18 cellular contexts compared by ENCODE assay signal in the genomic region with DNA sequence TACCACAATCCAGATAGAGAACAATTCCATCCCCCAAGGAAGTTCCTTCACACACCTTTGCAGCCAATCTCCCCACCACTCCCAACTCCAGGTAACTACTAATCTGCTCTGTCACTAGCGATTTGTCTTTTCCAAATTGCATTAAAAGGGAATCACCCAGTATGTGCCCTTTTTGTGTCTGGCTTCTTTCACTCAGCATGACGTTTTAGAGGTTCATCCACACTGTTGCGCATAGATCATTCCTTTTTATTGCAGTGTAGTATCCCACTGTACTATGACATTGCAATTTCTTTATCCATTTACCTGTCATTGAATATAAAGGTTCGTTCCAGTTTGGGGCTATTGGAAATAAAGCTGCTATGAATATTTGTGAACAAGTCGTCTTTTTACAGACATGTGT. TPM values are rescaled to one million over a fixed set of nuclear protein-coding genes. Genes with fewer than 3 reads are reported as not detected.
DNase-seq lines count a peak whose midpoint lies in the region; ATAC-seq and TF ChIP-seq lines count a peak whose summit lies in the region.
"Had no signal": no experiment of that assay in that cellular context is flagged by ENCODE, and none has a peak within 500 bp of the region (broad histone marks: within the 10 kb centered on the region; RNA-seq: fewer than 3 reads in every experiment).

No MANE protein-coding gene starts in this region.

- H3K4me1 ChIP-seq in left ventricle myocardium inferior (peaks cover 56% of the 10 kb centered on the region), rectal smooth muscle tissue (ENCODE audit: control insufficient read depth, insufficient read depth, low read length) (peaks cover 39% of the 10 kb centered on the region), transverse colon (peaks cover 4 to 37% (median 14%) of the 10 kb centered on the region in 4 donors), mucosa of descending colon (ENCODE audit: low read depth) (no peaks in the 10 kb centered on the region), trophoblast cell (ENCODE audit: control insufficient read depth in 1 of 2, insufficient read depth in 2 of 2, low read length in 2 of 2) (no peaks in the 10 kb centered on the region)

- TF ChIP-seq EP300 in transverse colon (IDR thresholded peaks at IDR 0.05; ENCODE audit: low read depth) = no peak

- WGBS in transverse colon (ENCODE audit: low coverage in 1 of 2), 2 donors = 61 to 72% methylated on average over 5 of the region's 5 CpGs
- no CpG with 5 or more reads among the region's 5 CpGs for WGBS in trophoblast cell (ENCODE audit: extremely low coverage, insufficient coverage, insufficient read length)

- intact Hi-C loops in left ventricle myocardium inferior (cut with micrococcal nuclease) (no loop called here), left ventricle myocardium superior (cut with micrococcal nuclease) (no loop called here), transverse colon (cut with DNase I; ENCODE audit: low total_unique reads) (loop anchor here (10.0 kb wide), 1 partner anchor 46 kb away; no protein-coding TSS in a partner anchor), mucosa of descending colon (cut with DNase I, micrococcal nuclease) (no loop called here)

- H3K36me3 ChIP-seq in left ventricle myocardium inferior = no peaks in the 10 kb centered on the region
- no peaks in the 10 kb centered on the region for H3K36me3 ChIP-seq in rectal smooth muscle tissue (ENCODE audit: control insufficient read depth, insufficient read depth, low read length)
- H3K36me3 ChIP-seq in transverse colon = no peaks in the 10 kb centered on the region
- H3K36me3 ChIP-seq in mucosa of descending colon (ENCODE audit: low read depth) = no peaks in the 10 kb centered on the region
- no peaks in the 10 kb centered on the region for H3K36me3 ChIP-seq in trophoblast cell (ENCODE audit: control insufficient read depth in 1 of 2, insufficient read depth in 2 of 2, low read length in 2 of 2)

- H3K9ac ChIP-seq in rectal smooth muscle tissue (ENCODE audit: low read length) (no peak overlapping the region), trophoblast cell (ENCODE audit: low read length) (no peak overlapping the region)
- H3K9ac ChIP-seq: BLaER1 had no signal

- in situ Hi-C loops in transverse colon (cut with MboI; ENCODE audit: low pct_ligation_motif_present in 1 of 4, low pct_unique_long_range_greater_than_20kb in 1 of 4, low sequenced_read_pairs in 3 of 4) = no loop called here

- DNase-seq in left ventricle myocardium inferior (no peak), left ventricle myocardium superior (no peak), transverse colon (no peak), mucosa of descending colon (no peak), trophoblast cell (no peak)
- DNase-seq: CD4-positive, alpha-beta memory T cell; DMS153; DMS79; GF-D8; GOT3; H7; HFFc6 had no signal

- H2BK5ac ChIP-seq in trophoblast cell (ENCODE audit: low read depth, low read length, poor library complexity) = no peak overlapping the region

- H3K79me2 ChIP-seq in trophoblast cell (ENCODE audit: control insufficient read depth, insufficient read depth, low read length, poor library complexity) = no peaks in the 10 kb centered on the region

- H2AFZ ChIP-seq in trophoblast cell (ENCODE audit: insufficient read depth, low read length, poor library complexity) = no peak overlapping the region

- no peak overlapping the region for H3K4me2 ChIP-seq in trophoblast cell (ENCODE audit: low read length)
- H3K4me2 ChIP-seq: BLaER1 had no signal

- no peaks in the 10 kb centered on the region for H3K79me1 ChIP-seq in trophoblast cell (ENCODE audit: low read length)

- H3K9me3 ChIP-seq in left ventricle myocardium inferior (replicated peaks) (no peaks in the 10 kb centered on the region), transverse colon (no peaks in the 10 kb centered on the region), mucosa of descending colon (no peaks in the 10 kb centered on the region), trophoblast cell (ENCODE audit: insufficient read depth, low read depth, low read length) (no peaks in the 10 kb centered on the region)

- no peak for ATAC-seq in left ventricle myocardium superior
- ATAC-seq in mucosa of descending colon = no peak
- no peak for ATAC-seq in GM18868 (IDR thresholded peaks at IDR 0.05; ENCODE audit: unreplicated experiment)
- ATAC-seq: HCT116 had no signal

- no peak overlapping the region for H3K23ac ChIP-seq in trophoblast cell (ENCODE audit: low read length)

- H4K12ac ChIP-seq in trophoblast cell (ENCODE audit: low read depth, low read length) = no peak overlapping the region

- H3K4me3 ChIP-seq in left ventricle myocardium inferior = no peak overlapping the region
- H3K4me3 ChIP-seq in rectal smooth muscle tissue (ENCODE audit: low read length) = no peak overlapping the region
- no peak overlapping the region for H3K4me3 ChIP-seq in transverse colon
- H3K4me3 ChIP-seq in mucosa of descending colon = no peak overlapping the region
- H3K4me3 ChIP-seq in trophoblast cell (ENCODE audit: low read depth, low read length) = no peak overlapping the region
- H3K4me3 ChIP-seq: BLaER1 had no signal

- no peak overlapping the region for H3K18ac ChIP-seq in trophoblast cell (ENCODE audit: low read length)

- TF ChIP-seq CTCF in left ventricle myocardium inferior (IDR thresholded peaks at IDR 0.05; ENCODE audit: borderline replicate concordance) = no peak
- TF ChIP-seq CTCF in transverse colon (IDR thresholded peaks at IDR 0.05) = no peak
- TF ChIP-seq CTCF in mucosa of descending colon (IDR thresholded peaks at IDR 0.05) = no peak

- H2AK5ac ChIP-seq in trophoblast cell (ENCODE audit: low read length) = no peak overlapping the region

- H4K91ac ChIP-seq in trophoblast cell (ENCODE audit: low read depth, low read length) = no peak overlapping the region

- H2BK120ac ChIP-seq in trophoblast cell (ENCODE audit: insufficient read depth, low read length, poor library complexity) = no peak overlapping the region

- H4K8ac ChIP-seq in trophoblast cell (ENCODE audit: low read depth, low read length) = no peak overlapping the region

- no peak overlapping the region for H2BK12ac ChIP-seq in trophoblast cell (ENCODE audit: low read length)

- TF ChIP-seq POLR2A in transverse colon (IDR thresholded peaks at IDR 0.05) = no peak

- no peak overlapping the region for H3K4ac ChIP-seq in trophoblast cell (ENCODE audit: low read depth, low read length)

- H3K27me3 ChIP-seq in left ventricle myocardium inferior (ENCODE audit: low read depth) = no peaks in the 10 kb centered on the region
- no peaks in the 10 kb centered on the region for H3K27me3 ChIP-seq in rectal smooth muscle tissue (ENCODE audit: control insufficient read depth, insufficient read depth, low read length)
- no peaks in the 10 kb centered on the region for H3K27me3 ChIP-seq in transverse colon
- no peaks in the 10 kb centered on the region for H3K27me3 ChIP-seq in trophoblast cell (ENCODE audit: insufficient read depth, low read length)
- H3K27me3 ChIP-seq: BLaER1 had no signal

- H3K27ac ChIP-seq in left ventricle myocardium inferior (replicated peaks) (peak overlapping the region; percentile 85), rectal smooth muscle tissue (ENCODE audit: low read depth, low read length) (peak overlapping the region; percentile 54), transverse colon (peak overlapping the region; percentile 47 to 90 (median 80)), trophoblast cell (ENCODE audit: low read depth, low read length) (no peak overlapping the region)
- H3K27ac ChIP-seq: 22Rv1, BLaER1, HL-60 had no signal

- no peak overlapping the region for H3K14ac ChIP-seq in trophoblast cell (ENCODE audit: low read length)

RNA-seq across cellular contexts. Expression of gene TNS1, which starts 31.6 kb away (rescaled TPM):
- total RNA-seq in left ventricle myocardium inferior = 828 TPM
- 783 TPM for total RNA-seq in left ventricle myocardium superior
- total RNA-seq in transverse colon = 100 to 1,000 TPM; 101 to 487 (median 231) TPM
- total RNA-seq in mucosa of descending colon = 1,000 to 10,000 TPM in 1 of 3 donors, 100 to 1,000 TPM in 1, 10 to 100 TPM in 1; 43.8 to 1,458 (median 121) TPM
- polyA plus RNA-seq in trophoblast cell (2013) = 1.5 and 2.0 TPM in 2 replicates
- polyA plus RNA-seq: CD4-positive, alpha-beta memory T cell had no signal
